Comparison of ENCODE assay signal across 8 cellular contexts in the genomic region with DNA sequence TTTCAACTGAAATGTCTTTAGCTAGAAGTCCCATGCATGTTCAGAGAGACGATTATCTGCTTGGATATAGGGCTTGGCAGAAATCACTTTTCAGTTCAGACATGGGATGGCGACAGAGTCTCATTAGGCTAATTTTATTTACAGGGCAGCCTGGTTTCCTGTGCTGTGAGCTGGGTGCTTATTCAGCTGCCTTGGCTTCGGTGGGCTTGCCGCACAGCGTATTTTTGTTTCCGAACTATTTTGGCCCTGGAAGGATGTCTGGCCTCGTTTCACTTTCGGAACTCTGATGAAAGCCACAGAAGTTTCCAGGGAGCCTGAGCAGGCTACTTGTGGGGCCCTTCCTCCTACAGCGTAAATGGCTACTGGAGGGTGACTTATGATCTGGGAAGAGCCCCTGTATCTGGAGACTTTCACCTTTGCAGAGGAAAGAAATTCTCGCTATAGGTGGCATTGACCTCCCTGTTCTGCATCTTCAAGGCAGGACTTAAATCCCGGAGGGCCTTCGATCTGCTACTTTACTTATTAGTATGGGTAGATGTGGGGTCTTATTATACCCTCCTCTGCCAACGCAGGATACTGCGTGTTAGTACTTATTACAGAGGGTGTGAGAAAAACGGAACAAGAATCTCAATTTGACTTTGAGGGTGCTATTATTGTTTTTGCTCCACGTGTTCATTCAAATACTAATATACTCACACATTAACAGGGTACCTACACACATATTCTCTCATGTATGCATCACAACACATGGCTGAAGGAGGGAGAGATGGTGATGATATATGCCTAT.
DNase-seq lines count a peak whose midpoint lies in the region; ATAC-seq and TF ChIP-seq lines count a peak whose summit lies in the region.

No MANE protein-coding gene starts in this region.

- peaks cover 4% of the 10 kb centered on the region for H3K27me3 Mint-ChIP-seq in brain

- H3K4me1 Mint-ChIP-seq in brain: peaks cover 33% of the 10 kb centered on the region

- H3K27ac Mint-ChIP-seq in brain: peak overlapping the region in 3 of 5 experiments; percentile 18 to 58 (median 28)

- H3K27ac ChIP-seq in AG04450 (ENCODE audit: low read depth, low read length): peak overlapping the region; percentile 47

- H3K36me3 Mint-ChIP-seq in brain: no peaks in the 10 kb centered on the region

- peak overlapping the region in 4 of 5 experiments; percentile 2 to 49 (median 26) for H3K4me3 Mint-ChIP-seq in brain

- POLR2A ChIA-PET in AG04450 (lab: Yijun Ruan, JAX): no interaction called here

- CTCF ChIA-PET in AG04450 (lab: Charles Lee): interaction anchor here (0.6 to 1.7 kb wide), 12 partner anchors 63 to 1066 kb away, joined by 3 to 12 read pairs (median 4); a partner anchor contains a TSS

- DNase-seq in AG04450 (ENCODE audit: low read depth, low spot score) (peak; percentile 32), NCI-H524 treated with DMSO at 0.1 percent for 48 hours (lab: John Stamatoyannopoulos, UW) (peak; percentile 34), inferior parietal cortex (ENCODE audit: extremely low spot score) (peak; percentile 48), smooth muscle cell of the brain vasculature (ENCODE audit: low read depth, low spot score) (peak; percentile 78), cerebellar nuclear complex (lab: John Stamatoyannopoulos, UW) (no peak)

- TF ChIP-seq CTCF in AG04450 (IDR thresholded peaks at IDR 0.05; ENCODE audit: low read depth, low read length) (peak; percentile 49), brain (conservative IDR thresholded peaks at IDR 0.05) (peak; percentile 47 to 63)

- no peaks in the 10 kb centered on the region for H3K27me3 ChIP-seq in AG04450 (ENCODE audit: control insufficient read depth, insufficient read depth, low read length)

- H3K4me3 ChIP-seq in AG04450 (ENCODE audit: low read depth, low read length): peak overlapping the region; percentile 48

- H3K9me3 ChIP-seq in AG04450 (ENCODE audit: control insufficient read depth, insufficient read depth, low read length): no peaks in the 10 kb centered on the region

- ATAC-seq in GM18499 (IDR thresholded peaks at IDR 0.05; ENCODE audit: insufficient read depth, unreplicated experiment) (peak; percentile 76), HG02759 (IDR thresholded peaks at IDR 0.05; ENCODE audit: unreplicated experiment) (peak; percentile 87)

- peaks cover 0 to 3% (median 0%) of the 10 kb centered on the region in 5 experiments for H3K9me3 Mint-ChIP-seq in brain

Comparison
In these comparisons a context has a peak if more than half of its experiments do, and no peak if none do; other contexts are left out.
1. DNase-seq: peak in AG04450 (single experiment), NCI-H524 treated with DMSO at 0.1 percent for 48 hours (single experiment), inferior parietal cortex (single experiment) and smooth muscle cell of the brain vasculature (single experiment); none in cerebellar nuclear complex (0 of 2).